27 cellular contexts compared by ENCODE assay signal in genomic region chr14:35699791-35700444, GRCh38.
DNase-seq lines count a peak whose midpoint lies in the region; FAIRE-seq and TF ChIP-seq lines count a peak whose summit lies in the region.
"Had no signal": no experiment of that assay in that cellular context is flagged by ENCODE, and none has a peak within 500 bp of the region (broad histone marks: within the 10 kb centered on the region; RNA-seq: fewer than 3 reads in every experiment).

No MANE protein-coding gene starts in this region.

- H3K36me3 Mint-ChIP-seq in nephron progenitor cell (ENCODE audit: low read depth), result no peaks in the 10 kb centered on the region
- H3K36me3 Mint-ChIP-seq in neural progenitor cell, result no peaks in the 10 kb centered on the region

- no peaks in the 10 kb centered on the region for H3K27me3 ChIP-seq in neural progenitor cell
- H3K27me3 ChIP-seq: BE2C, BLaER1 had no signal

- 0 out of 2 replicates have a peak, but pooled peaks cover 3% of the 10 kb centered on the region for H3K4me1 ChIP-seq in HEK293 (ENCODE audit: control insufficient read depth, insufficient read depth, low read length)
- H3K4me1 ChIP-seq in neural progenitor cell, result no peaks in the 10 kb centered on the region

- POLR2A ChIA-PET in HEK293 (lab: Yijun Ruan, JAX), result no interaction called here

- DNase-seq in frontal cortex (ENCODE audit: low spot score in 2 of 2) (no peak), nephron progenitor cell (no peak), epidermal melanocyte (ENCODE audit: insufficient read length, low spot score) (no peak), neural progenitor cell (ENCODE audit: low spot score) (no peak)
- no peak for DNase-seq in stimulated activated CD8-positive, alpha-beta memory T cell treated with anti-CD3 and anti-CD28 coated beads, Interleukin-4, amount 100 ng/mL, for 48 hours
- DNase-seq: 8988T; ACHN; BE2C; C1 segment of cervical spinal cord; CD4-positive, alpha-beta memory T cell; CD4-positive, CD25-positive, alpha-beta regulatory T cell; CD8-positive, alpha-beta memory T cell; COR-L47; DMS 273 treated with DMSO at 0.1 percent for 48 hours; DMS153; DMS53; DMS79; DND-41; EL; GF-D8 had no signal

- no peak overlapping the region for H3K4me2 ChIP-seq in neural progenitor cell
- H3K4me2 ChIP-seq: BLaER1 had no signal

- H3K36me3 ChIP-seq in HEK293 (ENCODE audit: control insufficient read depth in 2 of 2, insufficient read depth in 1 of 2, low read length in 2 of 2) (no peaks in the 10 kb centered on the region), neural progenitor cell (no peaks in the 10 kb centered on the region)
- H3K36me3 ChIP-seq: BE2C, BLaER1 had no signal

- H3K4me3 Mint-ChIP-seq in nephron progenitor cell, result no peak overlapping the region
- H3K4me3 Mint-ChIP-seq in neural progenitor cell, result no peak overlapping the region
- H3K4me3 Mint-ChIP-seq: CD14-positive monocyte; CD4-positive, alpha-beta memory T cell; CD4-positive, CD25-positive, alpha-beta regulatory T cell; CD8-positive, alpha-beta memory T cell had no signal

- H3K27me3 Mint-ChIP-seq in nephron progenitor cell (ENCODE audit: low read depth, poor library complexity) (no peaks in the 10 kb centered on the region), neural progenitor cell (ENCODE audit: insufficient read depth, low read depth) (no peaks in the 10 kb centered on the region)
- H3K27me3 Mint-ChIP-seq: CD4-positive, alpha-beta memory T cell; CD4-positive, CD25-positive, alpha-beta regulatory T cell; CD8-positive, alpha-beta memory T cell had no signal

- no peaks in the 10 kb centered on the region for H3K4me1 Mint-ChIP-seq in nephron progenitor cell
- H3K4me1 Mint-ChIP-seq in neural progenitor cell, result no peaks in the 10 kb centered on the region
- H3K4me1 Mint-ChIP-seq: CD14-positive monocyte had no signal

- H3K79me2 ChIP-seq in neural progenitor cell (ENCODE audit: low read depth), result no peaks in the 10 kb centered on the region

- no peaks in the 10 kb centered on the region for H4K20me1 ChIP-seq in neural progenitor cell (ENCODE audit: low read depth)
- H4K20me1 ChIP-seq: BLaER1 had no signal

- H3K9me3 ChIP-seq in HEK293 (ENCODE audit: control insufficient read depth, insufficient read depth, low read depth, low read length), result no peaks in the 10 kb centered on the region
- no peaks in the 10 kb centered on the region for H3K9me3 ChIP-seq in neural progenitor cell (ENCODE audit: low read depth)
- H3K9me3 ChIP-seq: BE2C, BLaER1 had no signal

- H3F3A ChIP-seq in neural progenitor cell (ENCODE audit: low read depth), result peaks cover 5% of the 10 kb centered on the region

- TF ChIP-seq CTCF in HEK293 (tag by site-specific recombination; IDR thresholded peaks at IDR 0.05) (no peak), nephron progenitor cell (IDR thresholded peaks at IDR 0.05) (no peak), neural progenitor cell (IDR thresholded peaks at IDR 0.05) (no peak)

- CTCF ChIA-PET in HEK293 (lab: Yijun Ruan, JAX), result interaction anchor here (0.6 kb wide), 1 partner anchor 80 kb away, joined by 4 read pairs; no protein-coding TSS in a partner anchor

- H3K27ac Mint-ChIP-seq in nephron progenitor cell, result peak overlapping the region; percentile 57
- H3K27ac Mint-ChIP-seq in neural progenitor cell, result no peak overlapping the region
- H3K27ac Mint-ChIP-seq: CD14-positive monocyte had no signal

- FAIRE-seq in G401.6 (lab: Jason Lieb, UNC), result peak; percentile 13
- FAIRE-seq in frontal cortex (lab: Jason Lieb, UNC), result peak; percentile 37
- FAIRE-seq: A204.1, GM12891, GM19239 had no signal

- H3K27ac ChIP-seq in HEK293 (ENCODE audit: extremely low read depth, low read depth, low read length) (no peak overlapping the region), neural progenitor cell (no peak overlapping the region)
- H3K27ac ChIP-seq: BLaER1 had no signal

- no peaks in the 10 kb centered on the region for H3K9me3 Mint-ChIP-seq in nephron progenitor cell
- H3K9me3 Mint-ChIP-seq in neural progenitor cell, result no peaks in the 10 kb centered on the region
- H3K9me3 Mint-ChIP-seq: CD14-positive monocyte; CD4-positive, alpha-beta memory T cell; CD8-positive, alpha-beta memory T cell had no signal

- no peak overlapping the region for H3K9ac ChIP-seq in neural progenitor cell
- H3K9ac ChIP-seq: BLaER1 had no signal

- H3K4me3 ChIP-seq in HEK293 (ENCODE audit: low read depth, low read length) (no peak overlapping the region), neural progenitor cell (no peak overlapping the region)
- H3K4me3 ChIP-seq: BLaER1 had no signal

- no peak overlapping the region for H2AFZ ChIP-seq in neural progenitor cell (replicated peaks)

TF ChIP-seq in HEK293, 187 proteins besides CTCF, POLR2A, EP300 and RAD21:
- no peak for TF ChIP-seq ZBTB11 (tag by site-specific recombination; conservative IDR thresholded peaks at IDR 0.05; ENCODE audit: low read depth)
- TF ChIP-seq ZBTB17 (tag by site-specific recombination; IDR thresholded peaks at IDR 0.05), result peak; percentile 79
- no peak for TF ChIP-seq ZBTB21 (tag by site-specific recombination; IDR thresholded peaks at IDR 0.05)
- peak; percentile 49; the same call in 1 of the 2 replicates for TF ChIP-seq PRDM1 (tag by site-specific recombination; IDR thresholded peaks at IDR 0.05)
